Comparison of ENCODE assay signal across 17 cellular contexts in genomic region chr2:43078781-43079755, GRCh38.
DNase-seq lines count a peak whose midpoint lies in the region; ATAC-seq and TF ChIP-seq lines count a peak whose summit lies in the region.
"Had no signal": no experiment of that assay in that cellular context is flagged by ENCODE, and none has a peak within 500 bp of the region (broad histone marks: within the 10 kb centered on the region; RNA-seq: fewer than 3 reads in every experiment).

No MANE protein-coding gene starts in this region.

- POLR2A ChIA-PET in naive thymus-derived CD8-positive, alpha-beta T cell (lab: Charles Lee) = interaction anchor here (1.0 to 1.2 kb wide), 3 partner anchors 18 to 148 kb away, joined by 3 to 4 read pairs (median 3); no protein-coding TSS in a partner anchor

- H3K36me3 Mint-ChIP-seq in stimulated activated naive CD8-positive, alpha-beta T cell treated with anti-CD3 and anti-CD28 coated beads, Interleukin-15, Interleukin-2, amounts not matched to agents 100 ng/mL and 50 ng/mL, for 24 hours (ENCODE audit: low read depth) = no peaks in the 10 kb centered on the region
- H3K36me3 Mint-ChIP-seq in dendritic cell treated with granulocyte-macrophage colony-stimulating factor and Interleukin-4, amounts not matched to agents 40 ng/mL and 50 ng/mL, for 4 days (ENCODE audit: low read depth) = no peaks in the 10 kb centered on the region
- no peaks in the 10 kb centered on the region for H3K36me3 Mint-ChIP-seq in naive thymus-derived CD8-positive, alpha-beta T cell
- H3K36me3 Mint-ChIP-seq in glutamatergic neuron (ENCODE audit: unreplicated experiment) = no peaks in the 10 kb centered on the region
- H3K36me3 Mint-ChIP-seq in stimulated activated naive B cell treated with anti-CD40 and anti-IgM and Interleukin-4, amounts not matched to agents 10 μg/mL and 1 μg/mL and 100 μg/mL, for 72 hours = no peaks in the 10 kb centered on the region
- H3K36me3 Mint-ChIP-seq: activated CD4-positive, alpha-beta memory T cell treated with anti-CD3 and anti-CD28 coated beads for 36 hours; natural killer cell treated with Interleukin-12 subunit alpha and Interleukin-12 subunit beta and Interleukin-15 and Interleukin-18, amount 100 ng/mL, for 72 hours had no signal

- no peak for ATAC-seq in stimulated activated naive CD8-positive, alpha-beta T cell treated with anti-CD3 and anti-CD28 coated beads, Interleukin-15, Interleukin-2, amounts not matched to agents 100 U/mL and 50 U/mL, for 24 hours
- no peak for ATAC-seq in naive thymus-derived CD8-positive, alpha-beta T cell
- no peak for ATAC-seq in psoas muscle
- no peak for ATAC-seq in stimulated activated naive B cell treated with anti-CD40 and anti-IgM and Interleukin-4, amounts not matched to agents 10 μg/mL and 1 μg/mL and 100 μg/mL, for 72 hours (replicated peaks)
- ATAC-seq: natural killer cell treated with Interleukin-12 subunit alpha and Interleukin-12 subunit beta and Interleukin-15 and Interleukin-18, amount 100 ng/mL, for 72 hours had no signal

- H3K9me3 Mint-ChIP-seq in stimulated activated naive CD8-positive, alpha-beta T cell treated with anti-CD3 and anti-CD28 coated beads, Interleukin-15, Interleukin-2, amounts not matched to agents 100 ng/mL and 50 ng/mL, for 24 hours = no peaks in the 10 kb centered on the region
- no peaks in the 10 kb centered on the region for H3K9me3 Mint-ChIP-seq in dendritic cell treated with granulocyte-macrophage colony-stimulating factor and Interleukin-4, amounts not matched to agents 40 ng/mL and 50 ng/mL, for 4 days
- no peaks in the 10 kb centered on the region for H3K9me3 Mint-ChIP-seq in naive thymus-derived CD8-positive, alpha-beta T cell
- peaks cover 7% of the 10 kb centered on the region for H3K9me3 Mint-ChIP-seq in glutamatergic neuron (ENCODE audit: unreplicated experiment)
- no peaks in the 10 kb centered on the region for H3K9me3 Mint-ChIP-seq in stimulated activated naive B cell treated with anti-CD40 and anti-IgM and Interleukin-4, amounts not matched to agents 10 μg/mL and 1 μg/mL and 100 μg/mL, for 72 hours
- H3K9me3 Mint-ChIP-seq: activated CD4-positive, alpha-beta memory T cell treated with anti-CD3 and anti-CD28 coated beads for 36 hours; natural killer cell treated with Interleukin-12 subunit alpha and Interleukin-12 subunit beta and Interleukin-15 and Interleukin-18, amount 100 ng/mL, for 72 hours had no signal

- DNase-seq in stimulated activated naive CD8-positive, alpha-beta T cell treated with anti-CD3 and anti-CD28 coated beads, Interleukin-15, Interleukin-2, amounts not matched to agents 100 U/mL and 50 U/mL, for 24 hours = no peak
- peak in 1 of 10 donors; percentile 56 for DNase-seq in naive thymus-derived CD8-positive, alpha-beta T cell
- no peak for DNase-seq in glutamatergic neuron
- DNase-seq in occipital lobe (lab: John Stamatoyannopoulos, UW) = no peak
- no peak for DNase-seq in psoas muscle
- no peak for DNase-seq in stimulated activated naive B cell treated with anti-CD40 and anti-IgM and Interleukin-4, amounts not matched to agents 10 μg/mL and 1 μg/mL and 100 μg/mL, for 72 hours
- DNase-seq: activated gamma-delta T cell, DMS 273 treated with DMSO at 0.1 percent for 48 hours, GDM1, MV-4-11, NCI-H2029 had no signal

- peak overlapping the region; percentile 26 for H3K27ac Mint-ChIP-seq in stimulated activated naive CD8-positive, alpha-beta T cell treated with anti-CD3 and anti-CD28 coated beads, Interleukin-15, Interleukin-2, amounts not matched to agents 100 ng/mL and 50 ng/mL, for 24 hours
- peak overlapping the region; percentile 15 for H3K27ac Mint-ChIP-seq in dendritic cell treated with granulocyte-macrophage colony-stimulating factor and Interleukin-4, amounts not matched to agents 40 ng/mL and 50 ng/mL, for 4 days
- peak overlapping the region in 7 of 10 donors; percentile 5 to 82 (median 73) for H3K27ac Mint-ChIP-seq in naive thymus-derived CD8-positive, alpha-beta T cell
- H3K27ac Mint-ChIP-seq in glutamatergic neuron (ENCODE audit: unreplicated experiment) = no peak overlapping the region
- H3K27ac Mint-ChIP-seq in stimulated activated naive B cell treated with anti-CD40 and anti-IgM and Interleukin-4, amounts not matched to agents 10 μg/mL and 1 μg/mL and 100 μg/mL, for 72 hours = no peak overlapping the region
- H3K27ac Mint-ChIP-seq: activated CD4-positive, alpha-beta memory T cell treated with anti-CD3 and anti-CD28 coated beads for 36 hours had no signal

- no peak for TF ChIP-seq CTCF in glutamatergic neuron (IDR thresholded peaks at IDR 0.05; ENCODE audit: partially characterized antibody, unreplicated experiment)
- TF ChIP-seq CTCF in psoas muscle (IDR thresholded peaks at IDR 0.05) = no peak

- H3K4me1 Mint-ChIP-seq in stimulated activated naive CD8-positive, alpha-beta T cell treated with anti-CD3 and anti-CD28 coated beads, Interleukin-15, Interleukin-2, amounts not matched to agents 100 ng/mL and 50 ng/mL, for 24 hours (ENCODE audit: low read depth) = peaks cover 4% of the 10 kb centered on the region
- H3K4me1 Mint-ChIP-seq in dendritic cell treated with granulocyte-macrophage colony-stimulating factor and Interleukin-4, amounts not matched to agents 40 ng/mL and 50 ng/mL, for 4 days (ENCODE audit: low read depth) = peaks cover 67% of the 10 kb centered on the region
- H3K4me1 Mint-ChIP-seq in naive thymus-derived CD8-positive, alpha-beta T cell = peaks cover 23 to 58% (median 40%) of the 10 kb centered on the region in 4 donors
- peaks cover 14% of the 10 kb centered on the region for H3K4me1 Mint-ChIP-seq in glutamatergic neuron (ENCODE audit: low read depth, unreplicated experiment)
- peaks cover 0 to 4% of the 10 kb centered on the region in 2 donors for H3K4me1 Mint-ChIP-seq in stimulated activated naive B cell treated with anti-CD40 and anti-IgM and Interleukin-4, amounts not matched to agents 10 μg/mL and 1 μg/mL and 100 μg/mL, for 72 hours

- H3K4me3 ChIP-seq in psoas muscle = no peak overlapping the region
- H3K4me3 ChIP-seq: SK-N-MC had no signal

- H3K27ac ChIP-seq in psoas muscle = no peak overlapping the region
- H3K27ac ChIP-seq: epithelial cell of prostate, SK-N-MC had no signal

- no peaks in the 10 kb centered on the region for H3K27me3 ChIP-seq in psoas muscle (ENCODE audit: insufficient read depth in 3 of 3, low read length in 2 of 3)

- H3K4me1 ChIP-seq in psoas muscle = peaks cover 43% of the 10 kb centered on the region

- intact Hi-C loops in dendritic cell treated with granulocyte-macrophage colony-stimulating factor and Interleukin-4, amounts not matched to agents 40 ng/mL and 50 ng/mL, for 4 days (cut with micrococcal nuclease) = no loop called here
- intact Hi-C loops in psoas muscle (cut with DNase I) = no loop called here

- WGBS in psoas muscle, 3 donors = 77 to 84% (median 84%) methylated on average over 15 of the region's 15 CpGs

- H3K4me3 Mint-ChIP-seq in stimulated activated naive CD8-positive, alpha-beta T cell treated with anti-CD3 and anti-CD28 coated beads, Interleukin-15, Interleukin-2, amounts not matched to agents 100 ng/mL and 50 ng/mL, for 24 hours = no peak overlapping the region
- no peak overlapping the region for H3K4me3 Mint-ChIP-seq in dendritic cell treated with granulocyte-macrophage colony-stimulating factor and Interleukin-4, amounts not matched to agents 40 ng/mL and 50 ng/mL, for 4 days
- no peak overlapping the region for H3K4me3 Mint-ChIP-seq in naive thymus-derived CD8-positive, alpha-beta T cell
- no peak overlapping the region for H3K4me3 Mint-ChIP-seq in glutamatergic neuron (ENCODE audit: unreplicated experiment)
- H3K4me3 Mint-ChIP-seq in stimulated activated naive B cell treated with anti-CD40 and anti-IgM and Interleukin-4, amounts not matched to agents 10 μg/mL and 1 μg/mL and 100 μg/mL, for 72 hours = no peak overlapping the region
- H3K4me3 Mint-ChIP-seq: activated CD4-positive, alpha-beta memory T cell treated with anti-CD3 and anti-CD28 coated beads for 36 hours; natural killer cell treated with Interleukin-12 subunit alpha and Interleukin-12 subunit beta and Interleukin-15 and Interleukin-18, amount 100 ng/mL, for 72 hours had no signal

- no peaks in the 10 kb centered on the region for H3K27me3 Mint-ChIP-seq in stimulated activated naive CD8-positive, alpha-beta T cell treated with anti-CD3 and anti-CD28 coated beads, Interleukin-15, Interleukin-2, amounts not matched to agents 100 ng/mL and 50 ng/mL, for 24 hours
- H3K27me3 Mint-ChIP-seq in dendritic cell treated with granulocyte-macrophage colony-stimulating factor and Interleukin-4, amounts not matched to agents 40 ng/mL and 50 ng/mL, for 4 days = no peaks in the 10 kb centered on the region
- H3K27me3 Mint-ChIP-seq in naive thymus-derived CD8-positive, alpha-beta T cell = no peaks in the 10 kb centered on the region
- peaks cover 2% of the 10 kb centered on the region for H3K27me3 Mint-ChIP-seq in glutamatergic neuron (ENCODE audit: unreplicated experiment)
- H3K27me3 Mint-ChIP-seq in stimulated activated naive B cell treated with anti-CD40 and anti-IgM and Interleukin-4, amounts not matched to agents 10 μg/mL and 1 μg/mL and 100 μg/mL, for 72 hours = no peaks in the 10 kb centered on the region
- H3K27me3 Mint-ChIP-seq: activated CD4-positive, alpha-beta memory T cell treated with anti-CD3 and anti-CD28 coated beads for 36 hours; natural killer cell treated with Interleukin-12 subunit alpha and Interleukin-12 subunit beta and Interleukin-15 and Interleukin-18, amount 100 ng/mL, for 72 hours had no signal

- H3K9me3 ChIP-seq in psoas muscle = no peaks in the 10 kb centered on the region

- H3K36me3 ChIP-seq in psoas muscle (ENCODE audit: insufficient read depth in 1 of 2, low read depth in 1 of 2) = no peaks in the 10 kb centered on the region

Comparison
In these comparisons a context has a peak if more than half of its experiments do, and no peak if none do; other contexts are left out.
1. H3K27ac Mint-ChIP-seq: peak in stimulated activated naive CD8-positive, alpha-beta T cell treated with anti-CD3 and anti-CD28 coated beads, Interleukin-15, Interleukin-2, amounts not matched to agents 100 ng/mL and 50 ng/mL, for 24 hours (single experiment), dendritic cell treated with granulocyte-macrophage colony-stimulating factor and Interleukin-4, amounts not matched to agents 40 ng/mL and 50 ng/mL, for 4 days (single experiment) and naive thymus-derived CD8-positive, alpha-beta T cell (7 of 10); none in glutamatergic neuron (single experiment) and stimulated activated naive B cell treated with anti-CD40 and anti-IgM and Interleukin-4, amounts not matched to agents 10 μg/mL and 1 μg/mL and 100 μg/mL, for 72 hours (single experiment).